25 cellular contexts compared by ENCODE assay signal in genomic region chr7:3697472-3697871, GRCh38.
"Had no signal": no experiment of that assay in that cellular context is flagged by ENCODE, and none has a peak within 500 bp of the region (broad histone marks: within the 10 kb centered on the region; RNA-seq: fewer than 3 reads in every experiment).

No MANE protein-coding gene starts in this region.

- H3K36me3 Mint-ChIP-seq: activated CD8-positive, alpha-beta memory T cell treated with anti-CD3 and anti-CD28 coated beads, Interleukin-2, amount 10 ng/mL, durations not matched to agents 7 days and 5 days; natural killer cell treated with Interleukin-12 subunit alpha and Interleukin-12 subunit beta and Interleukin-15 and Interleukin-18, amount 100 ng/mL, for 72 hours had no signal

- H3K27ac Mint-ChIP-seq: activated CD4-positive, alpha-beta memory T cell treated with anti-CD3 and anti-CD28 coated beads, Interleukin-2, amount 10 ng/mL, durations not matched to agents 7 days and 5 days; activated CD4-positive, alpha-beta T cell treated with anti-CD3 and anti-CD28 coated beads, Interleukin-2, amount 10 ng/mL, durations not matched to agents 7 days and 5 days; activated CD8-positive, alpha-beta memory T cell treated with anti-CD3 and anti-CD28 coated beads, Interleukin-2, amount 10 ng/mL, durations not matched to agents 7 days and 5 days; effector memory CD8-positive, alpha-beta T cell; natural killer cell treated with Interleukin-12 subunit alpha and Interleukin-12 subunit beta and Interleukin-15 and Interleukin-18, amount 100 ng/mL, for 72 hours; T-helper 1 cell treated with Interleukin-12 subunit alpha and Interleukin-12 subunit beta and Interleukin-4 antibody, amounts not matched to agents 30 μg/mL and 1 μg/mL, for 36 hours had no signal

- H3K9me3 Mint-ChIP-seq: activated CD4-positive, alpha-beta memory T cell treated with anti-CD3 and anti-CD28 coated beads, Interleukin-2, amount 10 ng/mL, durations not matched to agents 7 days and 5 days; activated CD4-positive, alpha-beta T cell treated with anti-CD3 and anti-CD28 coated beads, Interleukin-2, amount 10 ng/mL, durations not matched to agents 7 days and 5 days; effector memory CD8-positive, alpha-beta T cell; natural killer cell treated with Interleukin-12 subunit alpha and Interleukin-12 subunit beta and Interleukin-15 and Interleukin-18, amount 100 ng/mL, for 72 hours; T-helper 1 cell treated with Interleukin-12 subunit alpha and Interleukin-12 subunit beta and Interleukin-4 antibody, amounts not matched to agents 30 μg/mL and 1 μg/mL, for 36 hours had no signal

- H3K4me3 Mint-ChIP-seq: activated CD4-positive, alpha-beta memory T cell treated with anti-CD3 and anti-CD28 coated beads, Interleukin-2, amount 10 ng/mL, durations not matched to agents 7 days and 5 days; activated CD4-positive, alpha-beta T cell treated with anti-CD3 and anti-CD28 coated beads, Interleukin-2, amount 10 ng/mL, durations not matched to agents 7 days and 5 days; activated CD8-positive, alpha-beta memory T cell treated with anti-CD3 and anti-CD28 coated beads, Interleukin-2, amount 10 ng/mL, durations not matched to agents 7 days and 5 days; effector memory CD8-positive, alpha-beta T cell; natural killer cell treated with Interleukin-12 subunit alpha and Interleukin-12 subunit beta and Interleukin-15 and Interleukin-18, amount 100 ng/mL, for 72 hours; T-helper 1 cell treated with Interleukin-12 subunit alpha and Interleukin-12 subunit beta and Interleukin-4 antibody, amounts not matched to agents 30 μg/mL and 1 μg/mL, for 36 hours had no signal

- ATAC-seq: activated CD4-positive, CD25-positive, alpha-beta regulatory T cell treated with anti-CD3 and anti-CD28 coated beads, Interleukin-2, amount 50 U/mL, for 24 hours; activated CD8-positive, alpha-beta memory T cell treated with anti-CD3 and anti-CD28 coated beads, Interleukin-2, amount 10 ng/mL, durations not matched to agents 7 days and 5 days; effector memory CD8-positive, alpha-beta T cell; gastrocnemius medialis; left lung; lower lobe of right lung; right cardiac atrium had no signal

- DNase-seq: activated CD4-positive, alpha-beta memory T cell treated with anti-CD3 and anti-CD28 coated beads, Interleukin-2, amount 10 ng/mL, durations not matched to agents 7 days and 5 days; activated CD4-positive, alpha-beta T cell treated with anti-CD3 and anti-CD28 coated beads, Interleukin-2, amount 10 ng/mL, durations not matched to agents 7 days and 5 days; activated CD8-positive, alpha-beta memory T cell treated with anti-CD3 and anti-CD28 coated beads, Interleukin-2, amount 10 ng/mL, durations not matched to agents 7 days and 5 days; activated effector memory CD4-positive, alpha-beta T cell treated with Interleukin-2 at 50 U/mL for 16 hours; amygdala; caudate nucleus; cortex of kidney; effector memory CD8-positive, alpha-beta T cell; erythroblast; gastrocnemius medialis; glutamatergic neuron; left lung; lower lobe of right lung; mesenchymal stem cell; right cardiac atrium; stimulated activated CD4-positive, alpha-beta T cell treated with anti-CD3 and anti-CD28 coated beads, Interleukin-15, amount 100 ng/mL, for 24 hours; stimulated activated CD4-positive, alpha-beta T cell treated with anti-CD3 and anti-CD28 coated beads, Interleukin-2, amount 100 ng/mL, for 24 hours; SW 1271; T1000; testis; transverse colon; WERI-Rb-1 had no signal

- H3K27me3 Mint-ChIP-seq: activated CD4-positive, alpha-beta T cell treated with anti-CD3 and anti-CD28 coated beads, Interleukin-2, amount 10 ng/mL, durations not matched to agents 7 days and 5 days had no signal
